Comparison of ENCODE assay signal across 8 cellular contexts in the genomic region with DNA sequence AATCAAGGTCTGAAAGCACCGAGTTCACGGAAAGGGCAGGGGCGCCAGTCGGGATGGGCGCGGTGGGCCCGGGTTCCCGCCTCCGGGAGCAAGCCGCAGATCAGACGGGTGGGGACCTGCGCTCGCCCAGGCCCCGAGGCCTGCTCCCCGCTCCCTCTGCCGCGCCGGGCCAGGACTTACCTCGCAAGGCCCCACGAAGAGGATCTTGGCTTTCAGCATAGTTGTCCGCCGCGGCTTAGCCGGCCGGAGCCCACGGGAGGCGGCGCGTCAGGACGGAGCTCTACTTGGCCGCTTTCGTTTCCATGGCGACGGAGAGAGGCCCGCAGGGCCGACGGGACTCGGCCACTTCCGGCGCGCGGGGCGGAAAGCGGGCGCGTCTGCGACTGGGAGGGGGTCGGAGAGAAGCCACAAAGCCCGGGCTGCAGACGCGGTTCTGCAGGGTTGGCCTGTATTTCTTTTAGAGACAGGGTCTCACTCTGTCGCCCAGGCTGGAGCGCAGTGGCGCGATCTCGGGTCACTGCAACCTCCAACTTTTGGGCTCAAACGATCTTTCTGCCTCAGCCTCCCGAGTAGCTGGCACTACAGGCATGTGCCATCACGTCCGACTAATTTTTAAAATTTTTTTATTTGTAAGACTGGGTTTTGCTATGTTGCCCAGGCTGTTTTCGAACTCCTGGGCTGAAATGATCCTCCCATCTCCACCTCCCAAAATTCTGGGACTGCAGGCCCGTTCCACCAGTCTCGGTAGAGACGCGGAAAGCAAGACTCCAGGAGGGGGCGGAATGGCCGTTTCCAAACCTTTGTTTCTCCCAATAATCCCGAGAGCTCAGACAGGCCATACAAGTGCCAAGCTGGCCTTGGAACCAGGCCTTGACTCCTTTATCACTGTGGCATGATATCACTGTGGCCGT. TPM values are rescaled to one million over a fixed set of nuclear protein-coding genes. Genes with fewer than 3 reads are reported as not detected.
DNase-seq lines count a peak whose midpoint lies in the region; ATAC-seq and TF ChIP-seq lines count a peak whose summit lies in the region.

A gene (minus strand): TSS at position 322 of the 911 bp plus-strand sequence. CDS start 103 bp downstream, at position 219.

- peak within 1 kb of the TSS; percentile 75 for H3K4me3 ChIP-seq in CD4-positive, CD25-positive, alpha-beta regulatory T cell (ENCODE audit: low read depth, low read length)
- H3K4me3 ChIP-seq in ectodermal cell (ENCODE audit: insufficient read depth, low read depth, low read length), result peak within 1 kb of the TSS; percentile 94
- H3K4me3 ChIP-seq in lung, result peak within 1 kb of the TSS; percentile 89

- peaks cover 0 to 2% (median 0%) of the 10 kb centered on the region in 7 donors for H3K9me3 Mint-ChIP-seq in CD4-positive, CD25-positive, alpha-beta regulatory T cell
- no peaks in the 10 kb centered on the region for H3K9me3 Mint-ChIP-seq in activated CD8-positive, alpha-beta T cell treated with anti-CD3 and anti-CD28 coated beads, Interleukin-2, amount 10 ng/mL, durations not matched to agents 7 days and 5 days (ENCODE audit: insufficient read depth)

- peak within 1 kb of the TSS; percentile 57 for H3K27ac ChIP-seq in CD4-positive, CD25-positive, alpha-beta regulatory T cell (ENCODE audit: insufficient read depth, low read length, poor library complexity, severe bottlenecking)
- peak within 1 kb of the TSS; percentile 86 for H3K27ac ChIP-seq in ectodermal cell (ENCODE audit: insufficient read depth, low read depth, low read length, poor library complexity, severe bottlenecking)
- H3K27ac ChIP-seq in lung (ENCODE audit: low read depth in 1 of 2, low read length in 1 of 2), result peak within 1 kb of the TSS; percentile 53 to 82

- peaks cover 0 to 21% (median 7%) of the 10 kb centered on the region in 4 donors for H3K4me1 Mint-ChIP-seq in CD4-positive, CD25-positive, alpha-beta regulatory T cell
- H3K4me1 Mint-ChIP-seq in activated CD8-positive, alpha-beta T cell treated with anti-CD3 and anti-CD28 coated beads, Interleukin-2, amount 10 ng/mL, durations not matched to agents 7 days and 5 days (ENCODE audit: low read depth), result peaks cover 18% of the 10 kb centered on the region

- POLR2A ChIA-PET in activated CD8-positive, alpha-beta T cell treated with anti-CD3 and anti-CD28 coated beads, Interleukin-2, amount 10 ng/mL, durations not matched to agents 7 days and 5 days (lab: Charles Lee), result interaction anchor here (0.5 to 1.1 kb wide), 5 partner anchors 16 to 270 kb away, joined by 3 to 4 read pairs (median 3); no protein-coding TSS in a partner anchor

- peak within 1 kb of the TSS; percentile 89 to 97 (median 93) for H3K4me3 Mint-ChIP-seq in CD4-positive, CD25-positive, alpha-beta regulatory T cell
- H3K4me3 Mint-ChIP-seq in activated CD8-positive, alpha-beta T cell treated with anti-CD3 and anti-CD28 coated beads, Interleukin-2, amount 10 ng/mL, durations not matched to agents 7 days and 5 days, result peak within 1 kb of the TSS; percentile 90

- H3K36me3 Mint-ChIP-seq in CD4-positive, CD25-positive, alpha-beta regulatory T cell, result peaks cover 3% of the 10 kb centered on the region
- no peaks in the 10 kb centered on the region for H3K36me3 Mint-ChIP-seq in activated CD8-positive, alpha-beta T cell treated with anti-CD3 and anti-CD28 coated beads, Interleukin-2, amount 10 ng/mL, durations not matched to agents 7 days and 5 days (ENCODE audit: low read depth)

- H3K27me3 ChIP-seq in CD4-positive, CD25-positive, alpha-beta regulatory T cell (ENCODE audit: control insufficient read depth, insufficient read depth, low read length), result no peaks in the 10 kb centered on the region
- H3K27me3 ChIP-seq in ectodermal cell (ENCODE audit: control insufficient read depth, insufficient read depth, low read length, poor library complexity, severe bottlenecking) (no peaks in the 10 kb centered on the region), lung (ENCODE audit: control insufficient read depth, insufficient read depth) (no peaks in the 10 kb centered on the region)

- DNase-seq in CD4-positive, CD25-positive, alpha-beta regulatory T cell, result peak; percentile 72 to 91 (median 81)
- DNase-seq in HK-2 (ENCODE audit: unreplicated experiment), result peak; percentile 90
- peak; percentile 96 for DNase-seq in NCI-H82 (lab: John Stamatoyannopoulos, UW)
- DNase-seq in activated CD8-positive, alpha-beta T cell treated with anti-CD3 and anti-CD28 coated beads, Interleukin-2, amount 10 ng/mL, durations not matched to agents 7 days and 5 days, result peak; percentile 92
- peak; percentile 94 for DNase-seq in lung (ENCODE audit: low spot score)
- DNase-seq in stimulated activated CD4-positive, alpha-beta T cell treated with anti-CD3 and anti-CD28 coated beads, TNF-alpha, amount 100 ng/mL, for 24 hours (ENCODE audit: low read depth in 3 of 3), result peak; percentile 68 to 85 (median 78)

- ATAC-seq in CD4-positive, CD25-positive, alpha-beta regulatory T cell (ENCODE audit: low read depth in 2 of 2), result peak; percentile 92 to 96
- ATAC-seq in GM19397 (IDR thresholded peaks at IDR 0.05; ENCODE audit: unreplicated experiment) (peak; percentile 95), lung (ENCODE audit: insufficient read depth, low FRiP score) (peak; percentile 96)
- ATAC-seq in activated CD8-positive, alpha-beta T cell treated with anti-CD3 and anti-CD28 coated beads, Interleukin-2, amount 10 ng/mL, durations not matched to agents 7 days and 5 days, result peak; percentile 95

- no peaks in the 10 kb centered on the region for H3K9me3 ChIP-seq in CD4-positive, CD25-positive, alpha-beta regulatory T cell (ENCODE audit: control insufficient read depth in 2 of 2, low read length in 2 of 2)
- H3K9me3 ChIP-seq in ectodermal cell (ENCODE audit: control insufficient read depth, low read length) (no peaks in the 10 kb centered on the region), lung (ENCODE audit: control insufficient read depth in 2 of 2, insufficient read depth in 1 of 2, low read length in 1 of 2) (no peaks in the 10 kb centered on the region)

- 1 to 2% methylated on average over 69 of the region's 69 CpGs for WGBS in ectodermal cell, 2 experiments
- WGBS in lung, 2 donors, result 1 to 2% methylated on average over 67 to 69 of the region's 69 CpGs

- H3K27me3 Mint-ChIP-seq in CD4-positive, CD25-positive, alpha-beta regulatory T cell, result peaks cover 11% of the 10 kb centered on the region
- H3K27me3 Mint-ChIP-seq in activated CD8-positive, alpha-beta T cell treated with anti-CD3 and anti-CD28 coated beads, Interleukin-2, amount 10 ng/mL, durations not matched to agents 7 days and 5 days (ENCODE audit: low read depth), result peaks cover 3% of the 10 kb centered on the region

- TF ChIP-seq CTCF in lung (IDR thresholded peaks at IDR 0.05; ENCODE audit: control extremely low read depth, extremely low read depth), result peak; percentile 5

- H3K36me3 ChIP-seq in CD4-positive, CD25-positive, alpha-beta regulatory T cell (ENCODE audit: control insufficient read depth, insufficient read depth, low read length), result no peaks in the 10 kb centered on the region
- H3K36me3 ChIP-seq in ectodermal cell (ENCODE audit: control insufficient read depth, insufficient read depth, low read length) (no peaks in the 10 kb centered on the region), lung (ENCODE audit: control insufficient read depth in 2 of 2, insufficient read depth in 2 of 2, low read length in 2 of 2) (no peaks in the 10 kb centered on the region)

- CTCF ChIA-PET in activated CD8-positive, alpha-beta T cell treated with anti-CD3 and anti-CD28 coated beads, Interleukin-2, amount 10 ng/mL, durations not matched to agents 7 days and 5 days (lab: Charles Lee), result interaction anchor here (0.6 to 1.7 kb wide), 10 partner anchors 12 to 187 kb away, joined by 3 to 7 read pairs (median 3); no protein-coding TSS in a partner anchor

- peaks cover 10% of the 10 kb centered on the region for H3K4me1 ChIP-seq in CD4-positive, CD25-positive, alpha-beta regulatory T cell (ENCODE audit: control insufficient read depth, insufficient read depth, low read length, poor library complexity, severe bottlenecking)
- peaks cover 4% of the 10 kb centered on the region for H3K4me1 ChIP-seq in ectodermal cell (ENCODE audit: control insufficient read depth, insufficient read depth, low read length)
- peaks cover 0 to 5% of the 10 kb centered on the region in 2 donors for H3K4me1 ChIP-seq in lung (ENCODE audit: control insufficient read depth in 2 of 2, insufficient read depth in 2 of 2, low read length in 2 of 2)

- H3K27ac Mint-ChIP-seq in CD4-positive, CD25-positive, alpha-beta regulatory T cell, result peak within 1 kb of the TSS; percentile 81 to 96 (median 88)
- peak within 1 kb of the TSS; percentile 84 for H3K27ac Mint-ChIP-seq in activated CD8-positive, alpha-beta T cell treated with anti-CD3 and anti-CD28 coated beads, Interleukin-2, amount 10 ng/mL, durations not matched to agents 7 days and 5 days

RNA-seq across cellular contexts. Expression of the gene that starts here (rescaled TPM):
- 1.0 TPM for total RNA-seq in CD4-positive, CD25-positive, alpha-beta regulatory T cell
- polyA plus RNA-seq in CD4-positive, CD25-positive, alpha-beta regulatory T cell, result 1 to 10 TPM; 2.7 to 6.9 (median 3.8) TPM
- 10 to 100 TPM in 1 of 2 experiments, 1 to 10 TPM in 1; 9.9 to 11.1 TPM for total RNA-seq in activated CD8-positive, alpha-beta T cell treated with anti-CD3 and anti-CD28 coated beads, Interleukin-2, amount 10 ng/mL, durations not matched to agents 7 days and 5 days
- 28.7 TPM for polyA plus RNA-seq in ectodermal cell (2013, experiment 1 of 4)
- polyA plus RNA-seq in ectodermal cell (2013, experiment 2 of 4), result 37.7 TPM
- polyA plus RNA-seq in ectodermal cell (2013, experiment 3 of 4), result 30.5 TPM
- polyA plus RNA-seq in ectodermal cell (2013, experiment 4 of 4), result 35.0 TPM
- total RNA-seq in lung, result 10 to 100 TPM; 37.8 to 44.7 TPM
- 10 to 100 TPM; 23.6 to 30.1 TPM for polyA plus RNA-seq in lung

Comparison
In these comparisons a context has a peak if more than half of its experiments do, and no peak if none do; other contexts are left out.
1. Peak in every context shown above with its lines: DNase-seq, ATAC-seq, H3K4me3 ChIP-seq and H3K27ac ChIP-seq.